ENCODE assay signal across 18 cellular contexts in the genomic region with DNA sequence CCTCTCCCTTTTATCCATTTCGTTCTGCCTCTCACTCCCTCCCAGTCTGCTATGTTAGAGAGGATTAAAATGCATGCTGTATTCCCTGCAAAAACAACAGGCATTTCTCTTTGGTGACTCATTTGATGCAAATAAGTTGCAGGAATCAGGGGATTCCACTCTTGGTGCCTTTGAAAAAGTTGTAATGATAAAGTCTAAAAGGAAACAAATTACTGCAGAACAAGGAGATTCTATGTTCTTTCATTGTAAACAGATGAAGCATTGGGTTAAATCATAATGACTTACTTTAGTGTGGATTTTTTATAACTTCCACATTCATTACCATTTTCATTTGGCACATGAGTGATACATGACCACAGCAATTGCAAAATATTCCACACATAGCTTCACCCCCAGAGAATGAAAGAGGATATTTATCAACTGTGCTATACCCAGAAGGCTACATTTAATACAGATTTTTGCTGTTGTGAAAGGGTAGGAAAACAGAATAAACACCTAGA. TPM values are rescaled to one million over a fixed set of nuclear protein-coding genes. Genes with fewer than 3 reads are reported as not detected.
DNase-seq lines count a peak whose midpoint lies in the region; ATAC-seq and TF ChIP-seq lines count a peak whose summit lies in the region.
"Had no signal": no experiment of that assay in that cellular context is flagged by ENCODE, and none has a peak within 500 bp of the region (broad histone marks: within the 10 kb centered on the region; RNA-seq: fewer than 3 reads in every experiment).

No MANE protein-coding gene starts in this region.

- ATAC-seq in SK-N-SH treated with all-trans-retinoic acid at 6 μM for 48 hours (peak; percentile 64), GM21619 (IDR thresholded peaks at IDR 0.05; ENCODE audit: unreplicated experiment) (no peak)
- no peak for ATAC-seq in stimulated activated naive B cell treated with anti-CD40 and anti-IgM and Interleukin-4, amounts not matched to agents 10 μg/mL and 1 μg/mL and 100 μg/mL, for 72 hours (replicated peaks)

- BruUV-seq in A673 (replicated peaks; lab: Mats Ljungman, UMichigan) = no TSS peak

- no peaks in the 10 kb centered on the region for H3K36me3 Mint-ChIP-seq in stimulated activated naive B cell treated with anti-CD40 and anti-IgM and Interleukin-4, amounts not matched to agents 10 μg/mL and 1 μg/mL and 100 μg/mL, for 72 hours

- H3K9me3 Mint-ChIP-seq in stimulated activated naive B cell treated with anti-CD40 and anti-IgM and Interleukin-4, amounts not matched to agents 10 μg/mL and 1 μg/mL and 100 μg/mL, for 72 hours = no peaks in the 10 kb centered on the region

- peaks cover 10% of the 10 kb centered on the region for H3K4me1 ChIP-seq in A673 (ENCODE audit: insufficient read depth, low read length, poor library complexity, severe bottlenecking)
- no peaks in the 10 kb centered on the region for H3K4me1 ChIP-seq in colonic mucosa

- H3K9ac ChIP-seq in colonic mucosa (ENCODE audit: low read depth in 2 of 2, low read length in 2 of 2) = no peak overlapping the region

- H3K36me3 ChIP-seq in A673 (ENCODE audit: insufficient read depth, low read length, poor library complexity, severe bottlenecking) (no peaks in the 10 kb centered on the region), colonic mucosa (no peaks in the 10 kb centered on the region)
- H3K36me3 ChIP-seq: adrenal gland, HAP-1 had no signal

- H3K4me3 Mint-ChIP-seq in stimulated activated naive B cell treated with anti-CD40 and anti-IgM and Interleukin-4, amounts not matched to agents 10 μg/mL and 1 μg/mL and 100 μg/mL, for 72 hours = no peak overlapping the region

- no peak overlapping the region for H3K4me3 ChIP-seq in A673 (ENCODE audit: low read depth, low read length, poor library complexity, severe bottlenecking)
- H3K4me3 ChIP-seq in fibroblast of pulmonary artery (replicated peaks; ENCODE audit: low read depth, low read length) = no peak overlapping the region
- no peak overlapping the region for H3K4me3 ChIP-seq in colonic mucosa
- H3K4me3 ChIP-seq: adrenal gland, HAP-1 had no signal

- peaks cover 3 to 6% of the 10 kb centered on the region in 2 donors for H3K27me3 Mint-ChIP-seq in stimulated activated naive B cell treated with anti-CD40 and anti-IgM and Interleukin-4, amounts not matched to agents 10 μg/mL and 1 μg/mL and 100 μg/mL, for 72 hours

- CTCF ChIA-PET in A673 (lab: Charles Lee) = no interaction called here

- DNase-seq in A673 (ENCODE audit: low spot score) (peak; percentile 77), HT1080 (ENCODE audit: low read depth) (peak; percentile 42), fibroblast of pulmonary artery (ENCODE audit: low read depth) (peak; percentile 50), NCI-H748 (lab: John Stamatoyannopoulos, UW; ENCODE audit: unreplicated experiment) (no peak), colonic mucosa (no peak)
- no peak for DNase-seq in stimulated activated naive B cell treated with anti-CD40 and anti-IgM and Interleukin-4, amounts not matched to agents 10 μg/mL and 1 μg/mL and 100 μg/mL, for 72 hours
- DNase-seq: activated T-cell treated with anti-CD3 and anti-CD28 coated beads, Interleukin-2, amount 50 U/mL, for 1 hour; adrenal gland; DND-41; effector CD4-positive, alpha-beta T cell; midbrain; NCI-H187; stimulated activated CD4-positive, alpha-beta T cell treated with anti-CD3 and anti-CD28 coated beads, Interleukin-4, amount 100 ng/mL, for 24 hours; stimulated activated naive CD4-positive, alpha-beta T cell treated with Interleukin-2 at 50 U/mL for 16 hours had no signal

- POLR2A ChIA-PET in A673 (lab: Charles Lee; ENCODE audit: low non-redundant PET) = no interaction called here

- no peak overlapping the region for H3K27ac ChIP-seq in A673 (ENCODE audit: low read depth, low read length, poor library complexity, severe bottlenecking)
- no peak overlapping the region for H3K27ac ChIP-seq in colonic mucosa
- H3K27ac ChIP-seq: adrenal gland had no signal

- no peaks in the 10 kb centered on the region for H3K9me3 ChIP-seq in A673 (ENCODE audit: low read depth, low read length, poor library complexity, severe bottlenecking)
- no peaks in the 10 kb centered on the region for H3K9me3 ChIP-seq in colonic mucosa
- H3K9me3 ChIP-seq: adrenal gland, HAP-1 had no signal

- TF ChIP-seq CTCF in A673 (conservative IDR thresholded peaks at IDR 0.05; ENCODE audit: low read depth, low read length) (no peak), fibroblast of pulmonary artery (IDR thresholded peaks at IDR 0.05; ENCODE audit: low read length, missing control alignments) (no peak), colonic mucosa (IDR thresholded peaks at IDR 0.05) (no peak)

- intact Hi-C loops in A673 (cut with micrococcal nuclease; ENCODE audit: unreplicated experiment) (loop anchor here (5.0 kb wide), 1 partner anchor 91 kb away; no protein-coding TSS in a partner anchor), colonic mucosa (cut with DNase I) (loop anchor here (10.0 kb wide), 1 partner anchor 47 kb away; no protein-coding TSS in a partner anchor)

- H3K27ac Mint-ChIP-seq in stimulated activated naive B cell treated with anti-CD40 and anti-IgM and Interleukin-4, amounts not matched to agents 10 μg/mL and 1 μg/mL and 100 μg/mL, for 72 hours = no peak overlapping the region
- H3K27ac Mint-ChIP-seq: progenitor cell of endocrine pancreas had no signal

- no peaks in the 10 kb centered on the region for H3K4me1 Mint-ChIP-seq in stimulated activated naive B cell treated with anti-CD40 and anti-IgM and Interleukin-4, amounts not matched to agents 10 μg/mL and 1 μg/mL and 100 μg/mL, for 72 hours

- H3K27me3 ChIP-seq in A673 (replicated peaks; ENCODE audit: insufficient read depth, low read depth, low read length, poor library complexity) (no peaks in the 10 kb centered on the region), colonic mucosa (no peaks in the 10 kb centered on the region)
- H3K27me3 ChIP-seq: adrenal gland had no signal

TF ChIP-seq in SK-N-SH treated with all-trans-retinoic acid at 6 μM for 48 hours, 23 proteins besides CTCF, POLR2A, EP300 and RAD21:
- TF ChIP-seq ISL1 (CRISPR knock-in tag; IDR thresholded peaks at IDR 0.05) = peak; percentile 18
- no peak for TF ChIP-seq TOX (CRISPR knock-in tag; IDR thresholded peaks at IDR 0.05; ENCODE audit: borderline replicate concordance)

RNA-seq across cellular contexts. Expression of a gene that starts 33.4 kb away (rescaled TPM):
- total RNA-seq in A673 (2021) (34.0 and 38.3 TPM in 2 replicates), colonic mucosa (100 to 1,000 TPM; 118 to 131 TPM)
- 0.10 and 1.3 TPM in 2 replicates for total RNA-seq in HT1080 (2014; rRNA removed; shearing (Covaris generic))
- 0.06 and 0.24 TPM in 2 replicates for polyA plus RNA-seq in HT1080 (2015; cell fraction: cytosol; rRNA removed)
- polyA plus RNA-seq in HT1080 (2015; cell fraction: nucleus; rRNA removed) = 0.03 and 0.06 TPM in 2 replicates

Comparison
In these comparisons a context has a peak if more than half of its experiments do, and no peak if none do; other contexts are left out.
1. DNase-seq: peak in A673 (single experiment), HT1080 (single experiment) and fibroblast of pulmonary artery (single experiment); none in NCI-H748 (single experiment), stimulated activated naive B cell treated with anti-CD40 and anti-IgM and Interleukin-4, amounts not matched to agents 10 μg/mL and 1 μg/mL and 100 μg/mL, for 72 hours (single experiment) and colonic mucosa (single experiment).
2. RNA of a gene that starts 33.4 kb away (total RNA-seq): 118 to 131 TPM in colonic mucosa and 34.0 to 38.3 TPM in A673; 0.10 to 1.3 TPM in HT1080; every median in the first group is over 10 times any median in the second.